ENCODE assay signal across 17 cellular contexts in genomic region chr12:52909796-52910195, GRCh38.
"Had no signal": no experiment of that assay in that cellular context is flagged by ENCODE, and none has a peak within 500 bp of the region (broad histone marks: within the 10 kb centered on the region; RNA-seq: fewer than 3 reads in every experiment).

No MANE protein-coding gene starts in this region.

- H3K4me3 ChIP-seq: breast epithelium, stomach, testis had no signal

- H3K4me3 Mint-ChIP-seq: nephron progenitor cell had no signal

- H3K27ac ChIP-seq: testis had no signal

- H3K9me3 ChIP-seq: breast epithelium, stomach, testis had no signal

- H3K27me3 ChIP-seq: breast epithelium, stomach, testis had no signal

- H3K9me3 Mint-ChIP-seq: nephron progenitor cell had no signal

- H3K36me3 ChIP-seq: breast epithelium, stomach had no signal

- DNase-seq: activated CD4-positive, alpha-beta T cell treated with anti-CD3 and anti-CD28 coated beads for 1 hour; activated CD4-positive, alpha-beta T cell treated with anti-CD3 and anti-CD28 coated beads, Interleukin-2, amount 50 U/mL, for 4 hours; activated naive CD4-positive, alpha-beta T cell treated with Interleukin-2 at 50 U/mL for 16 hours; activated T-cell treated with anti-CD3 and anti-CD28 coated beads for 4 hours; aorta; cerebellar nuclear complex; effector CD8-positive, alpha-beta T cell; foreskin melanocyte; kidney glomerular epithelial cell; mesenchymal stem cell; nephron progenitor cell; retina; stimulated activated CD4-positive, alpha-beta T cell treated with anti-CD3 and anti-CD28 coated beads, Interleukin-4, amount 100 ng/mL, for 4 hours; stomach; T-helper 9 cell; testis had no signal
